18 cellular contexts compared by ENCODE assay signal in the genomic region with DNA sequence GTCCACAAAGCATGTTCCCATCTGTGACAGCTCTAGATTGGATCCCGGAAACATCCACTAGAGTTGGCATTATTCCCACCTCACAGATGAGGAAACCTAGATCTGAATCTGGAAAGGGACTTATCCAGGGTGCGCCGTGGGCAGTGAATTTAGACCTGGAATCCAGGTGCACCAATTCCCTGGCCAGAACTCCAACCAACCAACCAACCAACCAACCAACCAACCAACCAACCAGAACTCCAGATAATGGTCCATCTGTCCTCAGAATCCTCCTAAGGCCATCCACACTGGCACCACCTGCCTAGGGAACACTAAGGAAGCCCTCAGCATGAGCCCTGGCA. TPM values are rescaled to one million over a fixed set of nuclear protein-coding genes. Genes with fewer than 3 reads are reported as not detected.
A peak's percentile ranks its signal among the peaks of the same experiment; 100 is the strongest.
DNase-seq lines count a peak whose midpoint lies in the region; ATAC-seq and TF ChIP-seq lines count a peak whose summit lies in the region.
"Had no signal": no experiment of that assay in that cellular context is flagged by ENCODE, and none has a peak within 500 bp of the region (broad histone marks: within the 10 kb centered on the region; RNA-seq: fewer than 3 reads in every experiment).

No MANE protein-coding gene starts in this region.

- intact Hi-C loops in tibial artery (cut with DNase I; ENCODE audit: low total_unique reads) = no loop called here

- H3K27ac ChIP-seq in tibial artery = no peak overlapping the region
- H3K27ac ChIP-seq: BLaER1 had no signal

- no peaks in the 10 kb centered on the region for H3K36me3 Mint-ChIP-seq in activated T-cell treated with anti-CD3 and anti-CD28 coated beads, Interleukin-2, amount 50 U/mL, for 24 hours (ENCODE audit: low read depth)
- H3K36me3 Mint-ChIP-seq in activated T-cell treated with anti-CD3 and anti-CD28 coated beads, Interleukin-2, amount 50 U/mL, for 4 hours (ENCODE audit: insufficient read depth) = no peaks in the 10 kb centered on the region
- peaks cover 15% of the 10 kb centered on the region for H3K36me3 Mint-ChIP-seq in central memory CD8-positive, alpha-beta T cell (ENCODE audit: insufficient read depth)
- H3K36me3 Mint-ChIP-seq in mesothelial cell of epicardium (no peaks in the 10 kb centered on the region), type B pancreatic cell (no peaks in the 10 kb centered on the region)

- no peak overlapping the region for H3K4me3 Mint-ChIP-seq in activated T-cell treated with anti-CD3 and anti-CD28 coated beads, Interleukin-2, amount 50 U/mL, for 24 hours
- H3K4me3 Mint-ChIP-seq in activated T-cell treated with anti-CD3 and anti-CD28 coated beads, Interleukin-2, amount 50 U/mL, for 4 hours = no peak overlapping the region
- peak overlapping the region; percentile 47 for H3K4me3 Mint-ChIP-seq in central memory CD8-positive, alpha-beta T cell
- H3K4me3 Mint-ChIP-seq in mesothelial cell of epicardium (no peak overlapping the region), type B pancreatic cell (no peak overlapping the region)

- no peak for TF ChIP-seq CTCF in mesothelial cell of epicardium (IDR thresholded peaks at IDR 0.05; ENCODE audit: unreplicated experiment)
- no peak for TF ChIP-seq CTCF in type B pancreatic cell (conservative IDR thresholded peaks at IDR 0.05)
- no peak for TF ChIP-seq CTCF in tibial artery (IDR thresholded peaks at IDR 0.05)

- H3K9me3 Mint-ChIP-seq in activated T-cell treated with anti-CD3 and anti-CD28 coated beads, Interleukin-2, amount 50 U/mL, for 24 hours = no peaks in the 10 kb centered on the region
- H3K9me3 Mint-ChIP-seq in activated T-cell treated with anti-CD3 and anti-CD28 coated beads, Interleukin-2, amount 50 U/mL, for 4 hours = no peaks in the 10 kb centered on the region
- H3K9me3 Mint-ChIP-seq in central memory CD8-positive, alpha-beta T cell = no peaks in the 10 kb centered on the region
- H3K9me3 Mint-ChIP-seq in mesothelial cell of epicardium (no peaks in the 10 kb centered on the region), type B pancreatic cell (no peaks in the 10 kb centered on the region)

- no peak for DNase-seq in activated T-cell treated with anti-CD3 and anti-CD28 coated beads, Interleukin-2, amount 50 U/mL, for 24 hours
- no peak for DNase-seq in activated T-cell treated with anti-CD3 and anti-CD28 coated beads, Interleukin-2, amount 50 U/mL, for 4 hours
- no peak for DNase-seq in central memory CD8-positive, alpha-beta T cell (ENCODE audit: low spot score in 2 of 2)
- DNase-seq in mesothelial cell of epicardium (ENCODE audit: low spot score in 2 of 2, unreplicated experiment in 2 of 2) (no peak), type B pancreatic cell (ENCODE audit: extremely low spot score, unreplicated experiment) (no peak), dermis blood vessel endothelial cell (no peak), tibial artery (no peak), COLO668 (lab: John Stamatoyannopoulos, UW; ENCODE audit: unreplicated experiment) (no peak)
- DNase-seq: COR-L47, GF-D8, KBM-7, NCI-H1417 treated with DMSO at 0.1 percent for 48 hours, NCI-H2029, NCI-H2171 treated with DMSO at 0.1 percent for 48 hours, NCI-H446 treated with DMSO at 0.1 percent for 48 hours, NCI-H748 treated with DMSO at 0.1 percent for 48 hours, PC-3 had no signal

- H3K27me3 ChIP-seq in tibial artery = peaks cover 0 to 9% of the 10 kb centered on the region in 2 donors
- H3K27me3 ChIP-seq: BLaER1 had no signal

- no peaks in the 10 kb centered on the region for H3K4me1 ChIP-seq in tibial artery

- H3K27me3 Mint-ChIP-seq in activated T-cell treated with anti-CD3 and anti-CD28 coated beads, Interleukin-2, amount 50 U/mL, for 24 hours = no peaks in the 10 kb centered on the region
- no peaks in the 10 kb centered on the region for H3K27me3 Mint-ChIP-seq in activated T-cell treated with anti-CD3 and anti-CD28 coated beads, Interleukin-2, amount 50 U/mL, for 4 hours (ENCODE audit: low read depth)
- H3K27me3 Mint-ChIP-seq in central memory CD8-positive, alpha-beta T cell = no peaks in the 10 kb centered on the region
- H3K27me3 Mint-ChIP-seq in mesothelial cell of epicardium (ENCODE audit: low read depth) (no peaks in the 10 kb centered on the region), type B pancreatic cell (no peaks in the 10 kb centered on the region)

- peak overlapping the region; percentile 46 for H3K27ac Mint-ChIP-seq in activated T-cell treated with anti-CD3 and anti-CD28 coated beads, Interleukin-2, amount 50 U/mL, for 24 hours
- peak overlapping the region; percentile 8 for H3K27ac Mint-ChIP-seq in central memory CD8-positive, alpha-beta T cell (ENCODE audit: low read depth)
- H3K27ac Mint-ChIP-seq in mesothelial cell of epicardium (peak overlapping the region; percentile 74), type B pancreatic cell (peak overlapping the region; percentile 47)

- peaks cover 40% of the 10 kb centered on the region for H3K4me1 Mint-ChIP-seq in activated T-cell treated with anti-CD3 and anti-CD28 coated beads, Interleukin-2, amount 50 U/mL, for 24 hours (ENCODE audit: low read depth)
- H3K4me1 Mint-ChIP-seq in activated T-cell treated with anti-CD3 and anti-CD28 coated beads, Interleukin-2, amount 50 U/mL, for 4 hours (ENCODE audit: low read depth) = peaks cover 35% of the 10 kb centered on the region
- H3K4me1 Mint-ChIP-seq in central memory CD8-positive, alpha-beta T cell = peaks cover 31% of the 10 kb centered on the region
- H3K4me1 Mint-ChIP-seq in mesothelial cell of epicardium (peaks cover 49% of the 10 kb centered on the region), type B pancreatic cell (ENCODE audit: unreplicated experiment) (peaks cover 33% of the 10 kb centered on the region)

- ATAC-seq in activated T-cell treated with anti-CD3 and anti-CD28 coated beads, Interleukin-2, amount 50 U/mL, for 4 hours = no peak
- no peak for ATAC-seq in central memory CD8-positive, alpha-beta T cell (replicated peaks; ENCODE audit: extremely low read depth, poor library complexity, severe bottlenecking)
- ATAC-seq: PC-3 had no signal

- H3K9me3 ChIP-seq in tibial artery = no peaks in the 10 kb centered on the region
- H3K9me3 ChIP-seq: BLaER1 had no signal

- no peak overlapping the region for H3K4me3 ChIP-seq in tibial artery
- H3K4me3 ChIP-seq: BLaER1 had no signal

- no peaks in the 10 kb centered on the region for H3K36me3 ChIP-seq in tibial artery
- H3K36me3 ChIP-seq: BLaER1 had no signal

RNA-seq across cellular contexts. Expression of gene ZMIZ1, which starts 42.0 kb away (rescaled TPM):
- 10 to 100 TPM; 17.7 to 21.0 (median 18.0) TPM for total RNA-seq in activated T-cell treated with anti-CD3 and anti-CD28 coated beads, Interleukin-2, amount 50 U/mL, for 4 hours
- total RNA-seq in mesothelial cell of epicardium = 166 to 173 TPM (median 170 TPM) in 3 replicates
- 62.2 and 102 TPM in 2 replicates for total RNA-seq in type B pancreatic cell (ENCODE audit: low replicate concordance)
- total RNA-seq in dermis blood vessel endothelial cell = 18.2 and 32.1 TPM in 2 replicates

Comparison
In these comparisons a context has a peak if more than half of its experiments do, and no peak if none do; other contexts are left out.
1. H3K27ac Mint-ChIP-seq: peak in every context shown above with its lines; median percentile 74 in mesothelial cell of epicardium; 47 in type B pancreatic cell; 46 in activated T-cell treated with anti-CD3 and anti-CD28 coated beads, Interleukin-2, amount 50 U/mL, for 24 hours; 8 in central memory CD8-positive, alpha-beta T cell.